ENCODE assay signal across 1 cellular context in genomic region chr19:40272261-40272660, GRCh38.
TF ChIP-seq lines count a peak whose summit lies in the region.

No MANE protein-coding gene starts in this region.

TF ChIP-seq in WTC11, 78 proteins besides CTCF, POLR2A, EP300 and RAD21:
- TF ChIP-seq GTF2I (CRISPR knock-in tag; conservative IDR thresholded peaks at IDR 0.05) (no peak), ZNF138 (CRISPR knock-in tag; conservative IDR thresholded peaks at IDR 0.05) (no peak), ZNF416 (CRISPR knock-in tag; IDR thresholded peaks at IDR 0.05) (no peak), ATF3 (CRISPR knock-in tag; conservative IDR thresholded peaks at IDR 0.05) (no peak), EMX1 (CRISPR knock-in tag; IDR thresholded peaks at IDR 0.05) (no peak), STAT6 (CRISPR knock-in tag; conservative IDR thresholded peaks at IDR 0.05; ENCODE audit: low read depth) (no peak), CREB1 (CRISPR knock-in tag; IDR thresholded peaks at IDR 0.05) (no peak), NFYB (CRISPR knock-in tag; conservative IDR thresholded peaks at IDR 0.05; ENCODE audit: low read depth) (no peak)
